ENCODE assay signal across 14 cellular contexts in genomic region chr9:89541798-89542197, GRCh38. TPM values are rescaled to one million over a fixed set of nuclear protein-coding genes. Genes with fewer than 3 reads are reported as not detected.
DNase-seq lines count a peak whose midpoint lies in the region; ATAC-seq and TF ChIP-seq lines count a peak whose summit lies in the region.
"Had no signal": no experiment of that assay in that cellular context is flagged by ENCODE, and none has a peak within 500 bp of the region (broad histone marks: within the 10 kb centered on the region; RNA-seq: fewer than 3 reads in every experiment).

No MANE protein-coding gene starts in this region.

- 84% methylated on average over 3 of the region's 3 CpGs; no CpG with 5 or more reads in 1 of the 2 donors for WGBS in transverse colon (ENCODE audit: low coverage in 1 of 2), 2 donors

- no peaks in the 10 kb centered on the region for H3K79me2 ChIP-seq in OCI-LY7 (ENCODE audit: insufficient read depth, low read depth, low read length)

- peaks cover 12% of the 10 kb centered on the region; the same call in 1 of the 2 replicates for H3K9me3 ChIP-seq in OCI-LY7 (ENCODE audit: low read length)
- peaks cover 0 to 10% of the 10 kb centered on the region in 2 donors for H3K9me3 ChIP-seq in transverse colon
- H3K9me3 ChIP-seq: psoas muscle, testis had no signal

- no peaks in the 10 kb centered on the region for H4K20me1 ChIP-seq in OCI-LY7 (ENCODE audit: insufficient read depth, low read length)

- in situ Hi-C loops in transverse colon (cut with MboI; ENCODE audit: low pct_ligation_motif_present in 1 of 4, low pct_unique_long_range_greater_than_20kb in 1 of 4, low sequenced_read_pairs in 3 of 4), result loop anchor here in 3 of 4 donors (10.0 to 25.0 kb wide), 3 partner anchors 129 to 207 kb away; no protein-coding TSS in a partner anchor

- TF ChIP-seq EP300 in transverse colon (IDR thresholded peaks at IDR 0.05; ENCODE audit: low read depth), result no peak

- no peaks in the 10 kb centered on the region; the same call in 1 of the 2 replicates for H3K36me3 ChIP-seq in OCI-LY7 (ENCODE audit: insufficient read depth, low read length)
- no peaks in the 10 kb centered on the region for H3K36me3 ChIP-seq in transverse colon

- BruUV-seq in OCI-LY7 (replicated peaks; lab: Mats Ljungman, UMichigan), result no TSS peak

- no peaks in the 10 kb centered on the region for H3K27me3 Mint-ChIP-seq in activated naive CD8-positive, alpha-beta T cell
- H3K27me3 Mint-ChIP-seq in activated naive CD8-positive, alpha-beta T cell treated with anti-CD3 and anti-CD28 coated beads for 36 hours, result no peaks in the 10 kb centered on the region
- H3K27me3 Mint-ChIP-seq: CD4-positive, alpha-beta memory T cell had no signal

- H3K4me3 ChIP-seq in OCI-LY7 (ENCODE audit: low read depth, low read length, poor library complexity, severe bottlenecking), result peak overlapping the region; percentile 44
- H3K4me3 ChIP-seq in transverse colon, result no peak overlapping the region
- H3K4me3 ChIP-seq: psoas muscle, SK-N-MC, testis had no signal

- H3K9me2 ChIP-seq in OCI-LY7 (ENCODE audit: insufficient read depth, low read length), result no peaks in the 10 kb centered on the region

- peaks cover 2% of the 10 kb centered on the region for H3K36me3 Mint-ChIP-seq in activated naive CD8-positive, alpha-beta T cell
- peaks cover 15% of the 10 kb centered on the region for H3K36me3 Mint-ChIP-seq in activated naive CD8-positive, alpha-beta T cell treated with anti-CD3 and anti-CD28 coated beads for 36 hours

- peak overlapping the region; percentile 85 for H3K27ac ChIP-seq in OCI-LY7 (ENCODE audit: low read depth, low read length, poor library complexity, severe bottlenecking)
- H3K27ac ChIP-seq in transverse colon, result no peak overlapping the region
- H3K27ac ChIP-seq: psoas muscle, SK-N-MC, testis had no signal

- H3K4me2 ChIP-seq in OCI-LY7 (ENCODE audit: low read length), result peak overlapping the region; percentile 65

- peak overlapping the region; percentile 28 for H3K27ac Mint-ChIP-seq in activated naive CD8-positive, alpha-beta T cell
- no peak overlapping the region for H3K27ac Mint-ChIP-seq in activated naive CD8-positive, alpha-beta T cell treated with anti-CD3 and anti-CD28 coated beads for 36 hours

- H3K4me1 ChIP-seq in OCI-LY7 (ENCODE audit: insufficient read depth, low read length, poor library complexity, severe bottlenecking) (peaks cover 46% of the 10 kb centered on the region), transverse colon (no peaks in the 10 kb centered on the region)
- H3K4me1 ChIP-seq: psoas muscle, testis had no signal

- DNase-seq in activated naive CD8-positive, alpha-beta T cell treated with anti-CD3 and anti-CD28 coated beads for 36 hours, result no peak
- peak; percentile 90 for DNase-seq in OCI-LY7 (ENCODE audit: low spot score)
- DNase-seq in globus pallidus (ENCODE audit: low spot score), result peak; percentile 47
- peak; percentile 29 for DNase-seq in transverse colon
- DNase-seq in DMS79 treated with DMSO at 0.1 percent for 48 hours (lab: John Stamatoyannopoulos, UW), result no peak
- no peak for DNase-seq in RKO (ENCODE audit: low spot score)
- DNase-seq: activated CD4-positive, alpha-beta T cell treated with anti-CD3 and anti-CD28 coated beads, Interleukin-2, amount 50 U/mL, for 48 hours; CD4-positive, alpha-beta memory T cell; psoas muscle; testis had no signal

- peak overlapping the region; percentile 61; the same call in 1 of the 2 replicates for H2AFZ ChIP-seq in OCI-LY7 (ENCODE audit: low read length)

- no peaks in the 10 kb centered on the region for H3K27me3 ChIP-seq in transverse colon
- H3K27me3 ChIP-seq: testis had no signal

- intact Hi-C loops in OCI-LY7 (cut with micrococcal nuclease; ENCODE audit: unreplicated experiment), result loop anchor here (1.0 kb wide), 2 partner anchors 19 to 43 kb away; partner anchors contain the start of gene SEMA4D
- intact Hi-C loops in transverse colon (cut with DNase I; ENCODE audit: low total_unique reads), result no loop called here

- CTCF ChIA-PET in OCI-LY7 (lab: Charles Lee; ENCODE audit: unreplicated experiment), result interaction anchor here (1.0 to 1.5 kb wide), 4 partner anchors 12 to 112 kb away, joined by 3 to 4 read pairs (median 4); no protein-coding TSS in a partner anchor

- TF ChIP-seq POLR2A in transverse colon (IDR thresholded peaks at IDR 0.05), result no peak

- POLR2A ChIA-PET in OCI-LY7 (lab: Charles Lee), result interaction anchor here (0.7 to 4.4 kb wide), 9 partner anchors 9 to 105 kb away, joined by 3 to 28 read pairs (median 6); no protein-coding TSS in a partner anchor

- H3K4me1 Mint-ChIP-seq in activated naive CD8-positive, alpha-beta T cell (ENCODE audit: low read depth), result peaks cover 65% of the 10 kb centered on the region
- H3K4me1 Mint-ChIP-seq in activated naive CD8-positive, alpha-beta T cell treated with anti-CD3 and anti-CD28 coated beads for 36 hours, result peaks cover 55% of the 10 kb centered on the region

- no peak overlapping the region for H3K4me3 Mint-ChIP-seq in activated naive CD8-positive, alpha-beta T cell
- H3K4me3 Mint-ChIP-seq in activated naive CD8-positive, alpha-beta T cell treated with anti-CD3 and anti-CD28 coated beads for 36 hours, result no peak overlapping the region

- no peak for TF ChIP-seq CTCF in OCI-LY7 (conservative IDR thresholded peaks at IDR 0.05; ENCODE audit: low read length)
- no peak for TF ChIP-seq CTCF in transverse colon (IDR thresholded peaks at IDR 0.05)

- no peak for ATAC-seq in GM21723 (IDR thresholded peaks at IDR 0.05; ENCODE audit: unreplicated experiment)
- ATAC-seq: left colon had no signal

- peaks cover 8% of the 10 kb centered on the region for H3K9me3 Mint-ChIP-seq in activated naive CD8-positive, alpha-beta T cell (ENCODE audit: low read depth)
- H3K9me3 Mint-ChIP-seq in activated naive CD8-positive, alpha-beta T cell treated with anti-CD3 and anti-CD28 coated beads for 36 hours, result peaks cover 19% of the 10 kb centered on the region

RNA-seq across cellular contexts. Expression of gene SEMA4D, which starts 43.9 kb away (rescaled TPM):
- total RNA-seq in activated naive CD8-positive, alpha-beta T cell treated with anti-CD3 and anti-CD28 coated beads for 36 hours, result 100 to 1,000 TPM; 239 to 245 TPM
- 28.5 and 33.7 TPM in 2 replicates for total RNA-seq in OCI-LY7 (2014; rRNA removed; shearing (Covaris generic))
- total RNA-seq in OCI-LY7 (2022) (52.8 and 60.5 TPM in 2 replicates), transverse colon (10 to 100 TPM in 3 of 4 donors, 1 to 10 TPM in 1; 8.7 to 29.1 (median 14.5) TPM)

Comparison
In these comparisons a context has a peak if more than half of its experiments do, and no peak if none do; other contexts are left out.
1. DNase-seq: peak in OCI-LY7 (single experiment), globus pallidus (single experiment) and transverse colon (single experiment); none in activated naive CD8-positive, alpha-beta T cell treated with anti-CD3 and anti-CD28 coated beads for 36 hours (single experiment), DMS79 treated with DMSO at 0.1 percent for 48 hours (single experiment) and RKO (single experiment).